ENCODE assay signal across 7 cellular contexts in genomic region chr7:3678411-3678810, GRCh38.
"Had no signal": no experiment of that assay in that cellular context is flagged by ENCODE, and none has a peak within 500 bp of the region (broad histone marks: within the 10 kb centered on the region; RNA-seq: fewer than 3 reads in every experiment).

No MANE protein-coding gene starts in this region.

- FAIRE-seq: G401.6, GM12878, GM12891, GM12892, GM19239 had no signal

- DNase-seq: GDM1, GF-D8 had no signal

- ATAC-seq: GM12878 had no signal
